ENCODE assay signal across 15 cellular contexts in the genomic region with DNA sequence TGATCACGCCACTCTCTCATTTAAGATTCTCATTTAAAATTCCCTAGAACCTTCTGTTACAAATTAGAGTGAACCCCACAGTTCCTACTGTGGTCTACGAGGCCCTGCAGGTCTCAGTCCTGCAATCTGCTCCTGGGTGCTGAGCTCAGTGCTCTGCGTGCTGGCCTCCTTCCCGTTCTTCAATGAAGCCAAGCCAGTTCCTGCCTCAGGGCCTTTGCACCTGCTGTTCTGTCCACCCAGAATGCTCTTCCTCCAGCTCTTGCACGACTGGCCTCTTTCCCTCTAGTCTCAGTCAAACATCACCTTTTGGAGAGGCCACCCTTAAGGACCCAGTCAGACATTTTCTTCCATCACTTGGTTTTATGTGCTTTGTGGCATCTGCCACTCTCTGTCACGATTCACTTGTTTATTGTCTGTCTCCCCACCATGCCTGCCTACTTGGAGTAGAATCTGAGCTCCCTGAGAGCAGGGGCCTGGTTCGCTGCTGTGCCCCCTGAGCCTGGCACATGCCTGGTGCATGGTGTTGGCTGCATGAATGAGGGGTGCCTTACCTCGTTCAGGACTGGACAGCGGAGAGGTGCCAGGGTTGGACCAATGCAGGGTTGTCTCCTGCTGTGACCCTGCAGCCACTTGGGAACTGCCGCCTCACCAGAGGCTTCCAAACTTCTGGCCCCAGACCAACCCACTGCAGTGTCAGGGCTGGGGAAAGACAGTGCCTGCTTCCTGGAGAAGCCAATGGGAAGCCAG. TPM values are rescaled to one million over a fixed set of nuclear protein-coding genes. Genes with fewer than 3 reads are reported as not detected.
DNase-seq lines count a peak whose midpoint lies in the region; ATAC-seq and TF ChIP-seq lines count a peak whose summit lies in the region.
"Had no signal": no experiment of that assay in that cellular context is flagged by ENCODE, and none has a peak within 500 bp of the region (broad histone marks: within the 10 kb centered on the region; RNA-seq: fewer than 3 reads in every experiment).

No MANE protein-coding gene starts in this region.

- dilution Hi-C loops in mammary epithelial cell (cut with HindIII; ENCODE audit: low sequenced_read_pairs), result loop anchor here (5.0 kb wide), 1 partner anchor 38 kb away; no protein-coding TSS in a partner anchor

- TF ChIP-seq CTCF in VCaP (conservative IDR thresholded peaks at IDR 0.05), result no peak
- TF ChIP-seq CTCF in mammary epithelial cell (conservative IDR thresholded peaks at IDR 0.05 in 1 of 2, IDR thresholded peaks at IDR 0.05 in 1 of 2; ENCODE audit: extremely low read depth in 1 of 2, insufficient read depth in 1 of 2, low read depth in 1 of 2, low read length in 2 of 2), result no peak

- CTCF ChIA-PET in mammary epithelial cell (lab: Charles Lee; ENCODE audit: low non-redundant PET), result no interaction called here

- no peaks in the 10 kb centered on the region for H3K9me3 ChIP-seq in mammary epithelial cell (replicated peaks; ENCODE audit: insufficient read depth, low read length)

- DNase-seq in activated naive CD4-positive, alpha-beta T cell treated with anti-CD3 and anti-CD28 coated beads, Interleukin-2, amount 50 U/mL, for 72 hours (ENCODE audit: low spot score in 2 of 2), result no peak
- DNase-seq in left lobe of liver (ENCODE audit: low spot score) (no peak), mammary epithelial cell (no peak)
- DNase-seq in activated CD4-positive, alpha-beta T cell treated with anti-CD3 and anti-CD28 coated beads, Interleukin-2, amount 50 U/mL, for 1 hour, result no peak
- DNase-seq: 8988T; ACHN; CD4-positive, alpha-beta memory T cell; DMS79; H7 had no signal

- no peaks in the 10 kb centered on the region for H3K27me3 ChIP-seq in mammary epithelial cell (ENCODE audit: insufficient read depth, low read length)

- no peak overlapping the region for H3K4me3 ChIP-seq in mammary epithelial cell (replicated peaks in 1 of 3; ENCODE audit: insufficient read depth in 1 of 3, low read depth in 2 of 3, low read length in 3 of 3)
- H3K4me3 ChIP-seq: GM12878, GM23248 had no signal

- H3K4me3 Mint-ChIP-seq in activated naive CD4-positive, alpha-beta T cell treated with anti-CD3 and anti-CD28 coated beads, Interleukin-2, amount 50 U/mL, for 24 hours, result no peak overlapping the region
- H3K4me3 Mint-ChIP-seq: CD4-positive, alpha-beta memory T cell had no signal

- no peak overlapping the region for H3K9ac ChIP-seq in mammary epithelial cell (ENCODE audit: insufficient read depth, low read length)
- H3K9ac ChIP-seq: GM23248 had no signal

- H3K27ac Mint-ChIP-seq in activated naive CD4-positive, alpha-beta T cell treated with anti-CD3 and anti-CD28 coated beads, Interleukin-2, amount 50 U/mL, for 24 hours, result peak overlapping the region; percentile 62
- no peak overlapping the region for H3K27ac Mint-ChIP-seq in activated naive CD4-positive, alpha-beta T cell treated with anti-CD3 and anti-CD28 coated beads, Interleukin-2, amount 50 U/mL, for 72 hours

- no peak for ATAC-seq in activated naive CD4-positive, alpha-beta T cell treated with anti-CD3 and anti-CD28 coated beads, Interleukin-2, amount 50 U/mL, for 72 hours
- ATAC-seq in left lobe of liver (peak; percentile 14), HG02885 (IDR thresholded peaks at IDR 0.05; ENCODE audit: poor library complexity, unreplicated experiment) (no peak)
- ATAC-seq: GM12878 had no signal

- intact Hi-C loops in mammary epithelial cell (cut with micrococcal nuclease), result no loop called here

- H3K27me3 Mint-ChIP-seq in activated naive CD4-positive, alpha-beta T cell treated with anti-CD3 and anti-CD28 coated beads, Interleukin-2, amount 50 U/mL, for 24 hours, result no peaks in the 10 kb centered on the region

- no TSS peak for BruUV-seq in mammary epithelial cell (replicated peaks; lab: Mats Ljungman, UMichigan)

- H3K4me1 ChIP-seq in mammary epithelial cell (ENCODE audit: insufficient read depth, low read length), result no peaks in the 10 kb centered on the region

- no peaks in the 10 kb centered on the region for H3K9me3 Mint-ChIP-seq in activated naive CD4-positive, alpha-beta T cell treated with anti-CD3 and anti-CD28 coated beads, Interleukin-2, amount 50 U/mL, for 24 hours
- H3K9me3 Mint-ChIP-seq in activated naive CD4-positive, alpha-beta T cell treated with anti-CD3 and anti-CD28 coated beads, Interleukin-2, amount 50 U/mL, for 72 hours, result no peaks in the 10 kb centered on the region
- H3K9me3 Mint-ChIP-seq: CD4-positive, alpha-beta memory T cell had no signal

- no peak overlapping the region for H3K4me2 ChIP-seq in mammary epithelial cell (ENCODE audit: insufficient read depth, low read depth, low read length)

- 70% methylated on average over 7 of the region's 10 CpGs for WGBS in mammary epithelial cell (ENCODE audit: low coverage, missing lambda C conversion rate)

- no peaks in the 10 kb centered on the region for H3K36me3 ChIP-seq in mammary epithelial cell (ENCODE audit: insufficient read depth, low read length)

- H4K20me1 ChIP-seq in mammary epithelial cell (ENCODE audit: insufficient read depth, low read length), result no peaks in the 10 kb centered on the region

- no peak overlapping the region for H2AFZ ChIP-seq in mammary epithelial cell (ENCODE audit: low read depth, low read length)
- H2AFZ ChIP-seq: GM23248 had no signal

- H3K27ac ChIP-seq in VCaP (peak overlapping the region; percentile 45), mammary epithelial cell (ENCODE audit: insufficient read depth, low read depth, low read length) (no peak overlapping the region)
- H3K27ac ChIP-seq: GM23248, HL-60 had no signal

- H3K36me3 Mint-ChIP-seq in activated naive CD4-positive, alpha-beta T cell treated with anti-CD3 and anti-CD28 coated beads, Interleukin-2, amount 50 U/mL, for 24 hours, result no peaks in the 10 kb centered on the region
- H3K36me3 Mint-ChIP-seq in activated naive CD4-positive, alpha-beta T cell treated with anti-CD3 and anti-CD28 coated beads, Interleukin-2, amount 50 U/mL, for 72 hours, result no peaks in the 10 kb centered on the region
- H3K36me3 Mint-ChIP-seq: CD4-positive, alpha-beta memory T cell had no signal

- H3K79me2 ChIP-seq in mammary epithelial cell (ENCODE audit: insufficient read depth, low read length), result no peaks in the 10 kb centered on the region

- no peaks in the 10 kb centered on the region for H3K4me1 Mint-ChIP-seq in activated naive CD4-positive, alpha-beta T cell treated with anti-CD3 and anti-CD28 coated beads, Interleukin-2, amount 50 U/mL, for 24 hours
- H3K4me1 Mint-ChIP-seq: CD4-positive, alpha-beta memory T cell had no signal

- in situ Hi-C loops in mammary epithelial cell (cut with MboI; ENCODE audit: low sequenced_read_pairs in 2 of 2), result no loop called here

RNA-seq across cellular contexts. Expression of a gene that starts 9.7 kb away (rescaled TPM):
- total RNA-seq in activated naive CD4-positive, alpha-beta T cell treated with anti-CD3 and anti-CD28 coated beads, Interleukin-2, amount 50 U/mL, for 72 hours, result 10 to 100 TPM in 1 of 2 donors, 1 to 10 TPM in 1; 4.4 to 16.2 TPM
- 116 TPM for total RNA-seq in left lobe of liver
- 10 to 100 TPM; 12.6 to 18.0 TPM for total RNA-seq in mammary epithelial cell
- 5.4 TPM for polyA plus RNA-seq in mammary epithelial cell
- polyA minus RNA-seq in mammary epithelial cell, result 12.0 TPM
